In the genomic region with DNA sequence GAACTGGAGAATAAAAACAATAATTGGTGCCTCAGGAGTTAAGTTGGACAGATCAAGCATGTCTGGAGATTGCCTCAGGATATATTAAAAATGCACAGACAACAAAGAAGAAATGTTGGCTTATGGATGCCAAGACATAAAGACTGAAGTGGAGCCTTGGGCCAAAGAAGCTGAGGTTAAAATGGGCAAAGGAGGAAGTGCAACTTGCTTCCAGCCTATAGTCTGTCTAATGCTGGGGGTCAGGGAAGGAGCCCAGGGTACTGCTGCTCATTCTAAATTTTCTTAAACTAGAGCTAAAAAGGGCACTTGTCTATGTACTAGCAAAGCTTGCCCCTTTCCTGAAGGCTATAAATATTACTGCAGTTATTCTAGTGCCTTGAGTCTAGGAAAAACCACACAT, we compare ENCODE assay signal across 18 cellular contexts.
"Had no signal": no experiment of that assay in that cellular context is flagged by ENCODE, and none has a peak within 500 bp of the region (broad histone marks: within the 10 kb centered on the region; RNA-seq: fewer than 3 reads in every experiment).

No MANE protein-coding gene starts in this region.

- H3K27me3 Mint-ChIP-seq: activated CD4-positive, alpha-beta T cell treated with anti-CD3 and anti-CD28 coated beads for 36 hours; effector memory CD8-positive, alpha-beta T cell had no signal

- DNase-seq: activated CD4-positive, alpha-beta T cell treated with anti-CD3 and anti-CD28 coated beads for 36 hours; activated CD4-positive, alpha-beta T cell treated with anti-CD3 and anti-CD28 coated beads, Interleukin-2, amount 50 U/mL, for 48 hours; activated naive CD4-positive, alpha-beta T cell treated with anti-CD3 and anti-CD28 coated beads for 36 hours; activated T-cell treated with anti-CD3 and anti-CD28 coated beads for 4 hours; body of pancreas; caudate nucleus; effector memory CD8-positive, alpha-beta T cell; hypothalamus; midbrain; nephron progenitor cell; occipital lobe; posterior cingulate gyrus; retina; stimulated activated naive CD4-positive, alpha-beta T cell; thyroid gland had no signal

- H3K4me3 ChIP-seq: body of pancreas, lung, thyroid gland had no signal

- H3K9me3 Mint-ChIP-seq: activated naive CD4-positive, alpha-beta T cell treated with anti-CD3 and anti-CD28 coated beads for 36 hours; effector memory CD8-positive, alpha-beta T cell; T-helper 1 cell treated with Interleukin-12 subunit alpha and Interleukin-12 subunit beta and Interleukin-4 antibody, amounts not matched to agents 30 μg/mL and 1 μg/mL, for 36 hours had no signal

- H3K4me1 Mint-ChIP-seq: nephron progenitor cell had no signal

- H3K4me3 Mint-ChIP-seq: activated CD4-positive, alpha-beta T cell treated with anti-CD3 and anti-CD28 coated beads for 36 hours; activated naive CD4-positive, alpha-beta T cell treated with anti-CD3 and anti-CD28 coated beads for 36 hours; effector memory CD8-positive, alpha-beta T cell; nephron progenitor cell; T-helper 1 cell treated with Interleukin-12 subunit alpha and Interleukin-12 subunit beta and Interleukin-4 antibody, amounts not matched to agents 30 μg/mL and 1 μg/mL, for 36 hours had no signal

- H3K27ac Mint-ChIP-seq: activated CD4-positive, alpha-beta T cell treated with anti-CD3 and anti-CD28 coated beads for 36 hours; activated naive CD4-positive, alpha-beta T cell treated with anti-CD3 and anti-CD28 coated beads for 36 hours; activated T-helper 2 cell treated with anti-CD3 and anti-CD28 coated beads, Interferon-gamma antibody, Interleukin-2, Interleukin-4, amounts not matched to agents 10 μg/mL and 5 μg/mL and 100 μg/mL, durations not matched to agents 14 hours and 24 hours and 36 hours; nephron progenitor cell; T-helper 1 cell treated with Interleukin-12 subunit alpha and Interleukin-12 subunit beta and Interleukin-4 antibody, amounts not matched to agents 30 μg/mL and 1 μg/mL, for 36 hours had no signal
